In the genomic region with DNA sequence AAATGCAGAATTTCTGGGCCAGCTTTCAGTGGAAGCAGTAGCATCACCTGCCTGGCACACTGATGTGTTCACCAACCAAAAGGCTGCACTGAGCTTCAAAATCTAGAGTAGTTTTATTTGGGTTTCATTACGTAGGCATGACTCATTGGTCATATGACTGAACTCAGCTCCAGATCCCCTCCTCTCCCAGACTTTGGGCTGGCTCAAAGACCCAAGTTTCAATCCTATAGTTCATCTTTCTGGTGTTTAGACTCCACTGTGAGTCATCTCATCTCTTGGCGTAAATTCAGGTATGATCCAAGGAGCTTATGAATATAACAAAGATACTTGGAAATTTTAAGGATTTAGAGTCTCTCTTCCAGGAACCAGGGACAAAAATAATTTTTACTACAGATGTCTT, we compare ENCODE assay signal across 8 cellular contexts. TPM values are rescaled to one million over a fixed set of nuclear protein-coding genes. Genes with fewer than 3 reads are reported as not detected.
DNase-seq lines count a peak whose midpoint lies in the region; ATAC-seq, FAIRE-seq and TF ChIP-seq lines count a peak whose summit lies in the region.

No MANE protein-coding gene starts in this region.

- 0 out of 2 replicates have a peak overlapping the region, but pooled peaks have one; percentile 7 for H3K27ac ChIP-seq in HUES6 (ENCODE audit: low read depth, low read length)
- no peak overlapping the region for H3K27ac ChIP-seq in naive thymus-derived CD4-positive, alpha-beta T cell (ENCODE audit: low read depth, low read length)

- FAIRE-seq in bronchial epithelial cell (lab: Jason Lieb, UNC): peak; percentile 28

- POLR2A ChIA-PET in naive thymus-derived CD4-positive, alpha-beta T cell (lab: Charles Lee): interaction anchor here (0.7 to 1.3 kb wide), 2 partner anchors 17 to 114 kb away, joined by 3 read pairs; no protein-coding TSS in a partner anchor

- H3K27me3 ChIP-seq in HUES6 (ENCODE audit: control insufficient read depth, insufficient read depth, low read length) (no peaks in the 10 kb centered on the region), bronchial epithelial cell (ENCODE audit: control insufficient read depth, insufficient read depth, low read length) (no peaks in the 10 kb centered on the region)
- no peaks in the 10 kb centered on the region for H3K27me3 ChIP-seq in naive thymus-derived CD4-positive, alpha-beta T cell (ENCODE audit: control insufficient read depth in 2 of 2, insufficient read depth in 2 of 2, low read length in 2 of 2)

- peaks cover 0 to 21% (median 14%) of the 10 kb centered on the region in 7 donors for H3K4me1 Mint-ChIP-seq in naive thymus-derived CD4-positive, alpha-beta T cell

- CTCF ChIA-PET in naive thymus-derived CD4-positive, alpha-beta T cell (lab: Charles Lee): no interaction called here

- no peak overlapping the region for H3K4me3 Mint-ChIP-seq in naive thymus-derived CD4-positive, alpha-beta T cell

- DNase-seq in COLO829 (ENCODE audit: low spot score) (peak; percentile 96), bronchial epithelial cell (ENCODE audit: low read depth) (peak; percentile 98), DMS79 treated with DMSO at 0.1 percent for 48 hours (lab: John Stamatoyannopoulos, UW) (no peak)
- no peak for DNase-seq in naive thymus-derived CD4-positive, alpha-beta T cell
- no peak for DNase-seq in stimulated activated CD4-positive, alpha-beta T cell treated with anti-CD3 and anti-CD28 coated beads, Interleukin-4, amount 100 ng/mL, for 1 hour
- no peak for DNase-seq in stimulated activated naive CD4-positive, alpha-beta T cell treated with Interleukin-2 at 50 U/mL for 16 hours (lab: John Stamatoyannopoulos, UW)

- H3K36me3 ChIP-seq in HUES6 (ENCODE audit: control insufficient read depth, insufficient read depth, low read length): peaks cover 22% of the 10 kb centered on the region
- H3K36me3 ChIP-seq in bronchial epithelial cell (ENCODE audit: control insufficient read depth, insufficient read depth, low read length): peaks cover 3% of the 10 kb centered on the region
- H3K36me3 ChIP-seq in naive thymus-derived CD4-positive, alpha-beta T cell (ENCODE audit: control insufficient read depth in 2 of 3, insufficient read depth in 3 of 3, low read length in 3 of 3): peaks cover 0 to 19% (median 0%) of the 10 kb centered on the region in 3 experiments

- peak overlapping the region in 3 of 9 donors; percentile 34 to 51 (median 45) for H3K27ac Mint-ChIP-seq in naive thymus-derived CD4-positive, alpha-beta T cell

- no peak for TF ChIP-seq CTCF in bronchial epithelial cell (IDR thresholded peaks at IDR 0.05; ENCODE audit: insufficient read depth, low read length, severe bottlenecking)

- H3K9me3 ChIP-seq in HUES6 (ENCODE audit: control insufficient read depth, insufficient read depth, low read depth, low read length): no peaks in the 10 kb centered on the region
- no peaks in the 10 kb centered on the region for H3K9me3 ChIP-seq in naive thymus-derived CD4-positive, alpha-beta T cell (ENCODE audit: control insufficient read depth in 2 of 3, low read length in 3 of 3)

- H3K9me3 Mint-ChIP-seq in naive thymus-derived CD4-positive, alpha-beta T cell: no peaks in the 10 kb centered on the region

- H3K4me3 ChIP-seq in HUES6 (ENCODE audit: low read depth, low read length) (no peak overlapping the region), bronchial epithelial cell (ENCODE audit: low read depth, low read length) (no peak overlapping the region)
- H3K4me3 ChIP-seq in naive thymus-derived CD4-positive, alpha-beta T cell (ENCODE audit: low read length): no peak overlapping the region

- peak; percentile 12 for ATAC-seq in naive thymus-derived CD4-positive, alpha-beta T cell
- ATAC-seq in HG03432 (IDR thresholded peaks at IDR 0.05; ENCODE audit: unreplicated experiment): no peak

- H3K4me1 ChIP-seq in HUES6 (ENCODE audit: control insufficient read depth, insufficient read depth, low read length): peaks cover 10% of the 10 kb centered on the region
- H3K4me1 ChIP-seq in naive thymus-derived CD4-positive, alpha-beta T cell (ENCODE audit: control insufficient read depth in 2 of 2, insufficient read depth in 2 of 2, low read length in 2 of 2): no peaks in the 10 kb centered on the region

- peaks cover 0 to 26% (median 6%) of the 10 kb centered on the region in 5 donors for H3K36me3 Mint-ChIP-seq in naive thymus-derived CD4-positive, alpha-beta T cell

- intact Hi-C loops in naive thymus-derived CD4-positive, alpha-beta T cell (cut with micrococcal nuclease): loop anchor here (2.0 kb wide), 1 partner anchor 17 kb away; a partner anchor contains a TSS

- H3K27me3 Mint-ChIP-seq in naive thymus-derived CD4-positive, alpha-beta T cell: no peaks in the 10 kb centered on the region

- H3K9ac ChIP-seq in HUES6 (ENCODE audit: low read length): no peak overlapping the region

RNA-seq across cellular contexts. Expression of a gene that starts 17.7 kb away (rescaled TPM):
- total RNA-seq in bronchial epithelial cell: 11.1 and 12.4 TPM in 2 replicates
- 10 to 100 TPM; 17.5 to 25.6 (median 24.7) TPM for total RNA-seq in naive thymus-derived CD4-positive, alpha-beta T cell
- 10 to 100 TPM; 21.1 to 29.9 TPM for polyA plus RNA-seq in naive thymus-derived CD4-positive, alpha-beta T cell

Comparison
In these comparisons a context has a peak if more than half of its experiments do, and no peak if none do; other contexts are left out.
1. DNase-seq: peak in COLO829 (single experiment) and bronchial epithelial cell (single experiment); none in naive thymus-derived CD4-positive, alpha-beta T cell (0 of 9), DMS79 treated with DMSO at 0.1 percent for 48 hours (single experiment), stimulated activated CD4-positive, alpha-beta T cell treated with anti-CD3 and anti-CD28 coated beads, Interleukin-4, amount 100 ng/mL, for 1 hour (single experiment) and stimulated activated naive CD4-positive, alpha-beta T cell treated with Interleukin-2 at 50 U/mL for 16 hours (single experiment).